21 cellular contexts compared by ENCODE assay signal in the genomic region with DNA sequence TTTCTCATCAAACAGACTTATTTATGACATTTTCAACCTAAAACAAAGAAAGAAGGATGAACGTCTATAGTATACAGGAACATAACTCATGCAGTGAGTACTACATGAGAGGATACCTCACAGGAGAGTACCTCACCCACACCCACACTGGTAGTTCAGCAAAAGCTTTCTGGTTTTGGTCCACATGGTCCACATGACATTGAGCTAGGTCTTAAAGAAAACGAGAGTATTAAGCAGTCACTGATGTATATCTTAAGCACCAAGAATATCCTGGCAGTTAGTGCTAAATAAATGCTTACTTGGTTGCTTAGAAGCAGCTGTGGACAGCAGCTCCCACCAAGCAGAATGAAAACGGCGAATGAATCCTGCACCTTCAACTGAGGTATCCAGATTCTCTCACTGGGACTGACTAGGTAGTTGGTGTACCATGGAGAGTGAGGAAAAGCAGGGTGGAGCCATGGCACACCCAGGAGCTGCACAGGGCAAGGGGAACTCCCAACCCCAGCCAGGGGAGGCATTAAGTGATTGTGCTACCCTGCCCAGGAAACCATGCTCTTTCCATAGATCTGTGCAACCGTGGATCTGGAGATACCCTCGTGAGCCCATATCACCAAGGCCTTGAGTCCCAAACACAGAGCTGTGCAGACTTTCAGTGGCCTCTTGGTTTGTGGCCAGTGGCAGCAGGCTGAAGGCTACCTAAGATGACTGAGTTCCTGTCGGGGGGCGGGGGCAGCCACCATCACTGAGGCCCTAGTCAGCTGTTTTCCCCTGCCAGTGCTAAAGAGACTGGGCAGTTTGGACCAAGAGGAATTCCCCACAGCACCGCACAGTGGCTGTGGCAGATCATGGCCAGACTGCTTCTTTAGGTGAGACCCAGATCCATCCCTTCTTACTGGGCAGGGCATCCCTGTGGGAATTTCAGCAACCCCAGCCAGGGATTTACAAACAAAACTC.
A peak's percentile ranks its signal among the peaks of the same experiment; 100 is the strongest.
DNase-seq lines count a peak whose midpoint lies in the region; ATAC-seq, FAIRE-seq and TF ChIP-seq lines count a peak whose summit lies in the region.
"Had no signal": no experiment of that assay in that cellular context is flagged by ENCODE, and none has a peak within 500 bp of the region (broad histone marks: within the 10 kb centered on the region; RNA-seq: fewer than 3 reads in every experiment).

No MANE protein-coding gene starts in this region.

- CTCF ChIA-PET in WTC11 (lab: Charles Lee), result no interaction called here

- in situ Hi-C loops in GM13977 (cut with MboI; ENCODE audit: low pct_unique_long_range_greater_than_20kb, low sequenced_read_pairs, unreplicated experiment), result no loop called here

- H3K36me3 Mint-ChIP-seq in WTC11, result peaks cover 36% of the 10 kb centered on the region
- H3K36me3 Mint-ChIP-seq in activated naive CD8-positive, alpha-beta T cell treated with anti-CD3 and anti-CD28 coated beads for 36 hours, result peaks cover 61% of the 10 kb centered on the region
- peaks cover 72% of the 10 kb centered on the region for H3K36me3 Mint-ChIP-seq in activated T-cell treated with anti-CD3 and anti-CD28 coated beads, Interleukin-2, amount 50 U/mL, for 24 hours (ENCODE audit: low read depth)

- FAIRE-seq in GM12891 (lab: Jason Lieb, UNC), result no peak
- FAIRE-seq: colon, endometrium, G401.6 had no signal

- POLR2A ChIA-PET in WTC11 (lab: Charles Lee), result interaction anchor here (0.6 kb wide), 1 partner anchor 157 kb away, joined by 4 read pairs; no protein-coding TSS in a partner anchor

- no peak overlapping the region for H3K4me3 Mint-ChIP-seq in WTC11
- H3K4me3 Mint-ChIP-seq in activated naive CD8-positive, alpha-beta T cell treated with anti-CD3 and anti-CD28 coated beads for 36 hours, result no peak overlapping the region
- no peak overlapping the region for H3K4me3 Mint-ChIP-seq in activated T-cell treated with anti-CD3 and anti-CD28 coated beads, Interleukin-2, amount 50 U/mL, for 24 hours
- H3K4me3 Mint-ChIP-seq: CD14-positive monocyte; naive B cell; stimulated activated naive CD8-positive, alpha-beta T cell treated with anti-CD3 and anti-CD28 coated beads, Interleukin-15, Interleukin-2, amounts not matched to agents 100 ng/mL and 50 ng/mL, for 24 hours; type B pancreatic cell had no signal

- DNase-seq in GM13977 (ENCODE audit: low spot score) (peak; percentile 17), WTC11 (ENCODE audit: low spot score) (no peak), GM12891 (ENCODE audit: insufficient read length, low spot score) (no peak)
- DNase-seq in activated naive CD8-positive, alpha-beta T cell treated with anti-CD3 and anti-CD28 coated beads for 36 hours, result no peak
- no peak for DNase-seq in activated T-cell treated with anti-CD3 and anti-CD28 coated beads, Interleukin-2, amount 50 U/mL, for 24 hours
- DNase-seq: activated CD4-positive, alpha-beta T cell treated with anti-CD3 and anti-CD28 coated beads, Interleukin-2, amount 50 U/mL, for 1 hour; activated naive CD4-positive, alpha-beta T cell treated with anti-CD3 and anti-CD28 coated beads, Interleukin-2, amount 50 U/mL, for 16 hours; DMS 273 treated with DMSO at 0.1 percent for 48 hours; islet precursor cell; mammary epithelial cell; naive B cell; NCI-H2081 had no signal

- no peak overlapping the region for H3K27ac Mint-ChIP-seq in WTC11
- H3K27ac Mint-ChIP-seq in activated naive CD8-positive, alpha-beta T cell treated with anti-CD3 and anti-CD28 coated beads for 36 hours, result no peak overlapping the region
- no peak overlapping the region for H3K27ac Mint-ChIP-seq in activated T-cell treated with anti-CD3 and anti-CD28 coated beads, Interleukin-2, amount 50 U/mL, for 24 hours
- H3K27ac Mint-ChIP-seq: CD14-positive monocyte; stimulated activated naive CD8-positive, alpha-beta T cell treated with anti-CD3 and anti-CD28 coated beads, Interleukin-15, Interleukin-2, amounts not matched to agents 100 ng/mL and 50 ng/mL, for 24 hours; type B pancreatic cell had no signal

- ATAC-seq in GM19372 (IDR thresholded peaks at IDR 0.05; ENCODE audit: low read depth, unreplicated experiment), result peak; percentile 53
- peak; percentile 78 for ATAC-seq in HG02798 (IDR thresholded peaks at IDR 0.05; ENCODE audit: poor library complexity, unreplicated experiment)
- ATAC-seq in WTC11, result peak; percentile 41
- no peak for ATAC-seq in HG03439 (IDR thresholded peaks at IDR 0.05; ENCODE audit: unreplicated experiment)

- H3K4me1 Mint-ChIP-seq in WTC11, result peaks cover 12% of the 10 kb centered on the region
- peaks cover 2% of the 10 kb centered on the region for H3K4me1 Mint-ChIP-seq in activated naive CD8-positive, alpha-beta T cell treated with anti-CD3 and anti-CD28 coated beads for 36 hours
- H3K4me1 Mint-ChIP-seq in activated T-cell treated with anti-CD3 and anti-CD28 coated beads, Interleukin-2, amount 50 U/mL, for 24 hours (ENCODE audit: low read depth), result peaks cover 7% of the 10 kb centered on the region

- no peaks in the 10 kb centered on the region for H3K27me3 Mint-ChIP-seq in WTC11 (ENCODE audit: low read depth)
- no peaks in the 10 kb centered on the region for H3K27me3 Mint-ChIP-seq in activated naive CD8-positive, alpha-beta T cell treated with anti-CD3 and anti-CD28 coated beads for 36 hours
- H3K27me3 Mint-ChIP-seq in activated T-cell treated with anti-CD3 and anti-CD28 coated beads, Interleukin-2, amount 50 U/mL, for 24 hours, result no peaks in the 10 kb centered on the region
- H3K27me3 Mint-ChIP-seq: naive B cell; stimulated activated naive CD8-positive, alpha-beta T cell treated with anti-CD3 and anti-CD28 coated beads, Interleukin-15, Interleukin-2, amounts not matched to agents 100 ng/mL and 50 ng/mL, for 24 hours; type B pancreatic cell had no signal

- peaks cover 40% of the 10 kb centered on the region for H3K9me3 Mint-ChIP-seq in WTC11
- peaks cover 32% of the 10 kb centered on the region for H3K9me3 Mint-ChIP-seq in activated naive CD8-positive, alpha-beta T cell treated with anti-CD3 and anti-CD28 coated beads for 36 hours
- H3K9me3 Mint-ChIP-seq in activated T-cell treated with anti-CD3 and anti-CD28 coated beads, Interleukin-2, amount 50 U/mL, for 24 hours, result peaks cover 38% of the 10 kb centered on the region

- no peak for TF ChIP-seq CTCF in GM13977 (IDR thresholded peaks at IDR 0.05; ENCODE audit: extremely low read depth, insufficient read depth, missing control alignments)
- TF ChIP-seq CTCF in WTC11 (IDR thresholded peaks at IDR 0.05), result no peak

- no peak for TF ChIP-seq POLR2A in GM12891 (IDR thresholded peaks at IDR 0.05; ENCODE audit: low read depth, low read length)

TF ChIP-seq in WTC11, 78 proteins besides CTCF, POLR2A, EP300 and RAD21 (continues in another document):
- TF ChIP-seq SP1 (CRISPR knock-in tag; conservative IDR thresholded peaks at IDR 0.05) (no peak), MYBL2 (CRISPR knock-in tag; IDR thresholded peaks at IDR 0.05) (no peak), NR1H2 (CRISPR knock-in tag; IDR thresholded peaks at IDR 0.05) (no peak)

TF ChIP-seq in GM12891, 5 proteins besides CTCF, POLR2A, EP300 and RAD21:
- no peak for TF ChIP-seq POLR2AphosphoS5 (IDR thresholded peaks at IDR 0.05; ENCODE audit: low read depth, low read length)
- TF ChIP-seq SPI1 (IDR thresholded peaks at IDR 0.05; ENCODE audit: low read depth, low read length), result no peak
- TF ChIP-seq PAX5 (IDR thresholded peaks at IDR 0.05; ENCODE audit: insufficient read depth, low read length, severe bottlenecking), result no peak
- TF ChIP-seq POU2F2 (IDR thresholded peaks at IDR 0.05; ENCODE audit: low read depth, low read length), result no peak
- no peak for TF ChIP-seq TAF1 (IDR thresholded peaks at IDR 0.05; ENCODE audit: low read depth, low read length)
TF ChIP-seq in GM12891: peak in this region for 0.
